Comparison of ENCODE assay signal across 9 cellular contexts in the genomic region with DNA sequence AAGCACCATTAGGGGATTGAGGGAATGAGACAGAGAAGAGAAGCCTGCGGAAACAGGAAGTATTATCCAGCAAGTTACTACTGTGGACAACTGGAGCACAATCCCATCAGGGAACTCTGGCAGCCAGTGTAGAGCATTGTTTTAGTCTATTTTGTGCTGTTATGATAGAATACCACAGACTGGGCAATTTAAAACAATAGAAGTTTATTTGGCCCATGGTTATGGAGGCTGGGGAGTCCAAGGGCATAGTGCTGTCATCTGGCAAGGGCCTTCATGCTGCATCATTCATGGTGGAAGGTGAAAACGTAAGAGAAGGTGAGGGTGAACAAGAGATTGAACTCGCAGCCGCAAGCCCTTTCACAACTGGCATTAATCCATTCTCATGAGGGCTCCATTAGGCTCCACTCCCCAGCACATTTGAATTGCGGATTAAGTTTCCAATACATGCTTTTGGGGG. TPM values are rescaled to one million over a fixed set of nuclear protein-coding genes. Genes with fewer than 3 reads are reported as not detected.
DNase-seq lines count a peak whose midpoint lies in the region; ATAC-seq and TF ChIP-seq lines count a peak whose summit lies in the region.
"Had no signal": no experiment of that assay in that cellular context is flagged by ENCODE, and none has a peak within 500 bp of the region (broad histone marks: within the 10 kb centered on the region; RNA-seq: fewer than 3 reads in every experiment).

No MANE protein-coding gene starts in this region.

- H3K27ac Mint-ChIP-seq in activated T-cell treated with anti-CD3 and anti-CD28 coated beads, Interleukin-2, amount 50 U/mL, for 24 hours: no peak overlapping the region

- no peak for TF ChIP-seq EP300 in esophagus muscularis mucosa (IDR thresholded peaks at IDR 0.05)

- no peaks in the 10 kb centered on the region for H3K36me3 ChIP-seq in DND-41 (ENCODE audit: insufficient read depth, low read length)
- H3K36me3 ChIP-seq in Panc1 (ENCODE audit: control insufficient read depth, insufficient read depth, low read length): no peaks in the 10 kb centered on the region
- no peaks in the 10 kb centered on the region for H3K36me3 ChIP-seq in esophagus muscularis mucosa

- peaks cover 34% of the 10 kb centered on the region for H3K27me3 ChIP-seq in DND-41 (ENCODE audit: insufficient read depth, low read length, poor library complexity)
- no peaks in the 10 kb centered on the region for H3K27me3 ChIP-seq in Panc1 (ENCODE audit: control insufficient read depth, insufficient read depth, low read length)
- no peaks in the 10 kb centered on the region for H3K27me3 ChIP-seq in esophagus muscularis mucosa

- H3K36me3 Mint-ChIP-seq in activated T-cell treated with anti-CD3 and anti-CD28 coated beads, Interleukin-2, amount 50 U/mL, for 24 hours (ENCODE audit: low read depth): no peaks in the 10 kb centered on the region

- ATAC-seq in DND-41 (ENCODE audit: insufficient read depth, low read depth): peak; percentile 3; the same call in 2 of the 3 replicates
- no peak for ATAC-seq in Panc1
- peak; percentile 44 for ATAC-seq in sciatic nerve
- no peak for ATAC-seq in GM18858 (IDR thresholded peaks at IDR 0.05; ENCODE audit: unreplicated experiment)

- intact Hi-C loops in Panc1 (cut with micrococcal nuclease; ENCODE audit: unreplicated experiment): no loop called here
- intact Hi-C loops in esophagus muscularis mucosa (cut with DNase I): no loop called here
- intact Hi-C loops in sciatic nerve (cut with DNase I): no loop called here

- no TSS peak for BruUV-seq in Panc1 (replicated peaks; lab: Mats Ljungman, UMichigan)

- WGBS in esophagus muscularis mucosa: 90% methylated on average over 5 of the region's 5 CpGs

- H3K4me1 Mint-ChIP-seq in activated T-cell treated with anti-CD3 and anti-CD28 coated beads, Interleukin-2, amount 50 U/mL, for 24 hours (ENCODE audit: low read depth): peaks cover 27% of the 10 kb centered on the region

- H2AFZ ChIP-seq in DND-41 (ENCODE audit: low read depth, low read length): no peak overlapping the region

- H3K27ac ChIP-seq in DND-41 (ENCODE audit: low read length) (peak overlapping the region; percentile 10; the same call in 1 of the 2 replicates), Panc1 (ENCODE audit: low read length) (peak overlapping the region; percentile 0; the same call in 1 of the 2 replicates), esophagus muscularis mucosa (replicated peaks in 1 of 4) (peak overlapping the region; percentile 61 to 79 (median 74))

- H3K9me3 ChIP-seq in DND-41 (ENCODE audit: insufficient read depth, low read length, severe bottlenecking) (no peaks in the 10 kb centered on the region), Panc1 (ENCODE audit: control insufficient read depth, insufficient read depth, low read depth, low read length) (no peaks in the 10 kb centered on the region), esophagus muscularis mucosa (no peaks in the 10 kb centered on the region)
- H3K9me3 ChIP-seq: SK-N-SH had no signal

- peaks cover 52% of the 10 kb centered on the region for H4K20me1 ChIP-seq in DND-41 (ENCODE audit: insufficient read depth, low read length)

- H3K4me2 ChIP-seq in DND-41 (ENCODE audit: insufficient read depth, low read length): peak overlapping the region; percentile 27; the same call in 1 of the 2 replicates
- H3K4me2 ChIP-seq: SK-N-SH had no signal

- CTCF ChIA-PET in Panc1 (lab: Charles Lee): no interaction called here

- POLR2A ChIA-PET in Panc1 (lab: Charles Lee): no interaction called here

- H3K9ac ChIP-seq in DND-41 (ENCODE audit: low read depth, low read length): no peak overlapping the region
- H3K9ac ChIP-seq: SK-N-SH had no signal

- TF ChIP-seq CTCF in DND-41 (IDR thresholded peaks at IDR 0.05; ENCODE audit: borderline replicate concordance, extremely low read depth, low read length, poor library complexity, severe bottlenecking) (no peak), Panc1 (IDR thresholded peaks at IDR 0.05) (no peak), esophagus muscularis mucosa (IDR thresholded peaks at IDR 0.05) (no peak)

- TF ChIP-seq POLR2A in esophagus muscularis mucosa (IDR thresholded peaks at IDR 0.05; ENCODE audit: low read depth): no peak

- in situ Hi-C loops in Panc1 (cut with HindIII; ENCODE audit: low pct_unique_long_range_greater_than_20kb, low sequenced_read_pairs): no loop called here

- H3K9me3 Mint-ChIP-seq in activated T-cell treated with anti-CD3 and anti-CD28 coated beads, Interleukin-2, amount 50 U/mL, for 24 hours: no peaks in the 10 kb centered on the region

- H3K4me1 ChIP-seq in DND-41 (ENCODE audit: insufficient read depth, low read length) (peaks cover 44% of the 10 kb centered on the region), Panc1 (ENCODE audit: control insufficient read depth, insufficient read depth, low read length) (peaks cover 7% of the 10 kb centered on the region), esophagus muscularis mucosa (peaks cover 49 to 62% (median 55%) of the 10 kb centered on the region in 4 donors)

- no peak overlapping the region for H3K4me3 Mint-ChIP-seq in activated T-cell treated with anti-CD3 and anti-CD28 coated beads, Interleukin-2, amount 50 U/mL, for 24 hours

- peaks cover 57% of the 10 kb centered on the region for H3K27me3 Mint-ChIP-seq in activated T-cell treated with anti-CD3 and anti-CD28 coated beads, Interleukin-2, amount 50 U/mL, for 24 hours

- DNase-seq in DND-41 (no peak), Panc1 (ENCODE audit: low read depth, low spot score) (no peak), esophagus muscularis mucosa (ENCODE audit: extremely low spot score) (no peak), sciatic nerve (ENCODE audit: low spot score) (no peak), dedifferentiated amniotic fluid mesenchymal stem cell (ENCODE audit: extremely low spot score) (no peak), DMS153 (lab: John Stamatoyannopoulos, UW) (no peak)
- DNase-seq in activated T-cell treated with anti-CD3 and anti-CD28 coated beads, Interleukin-2, amount 50 U/mL, for 24 hours: no peak
- DNase-seq: SK-N-SH had no signal

- H3K4me3 ChIP-seq in DND-41 (ENCODE audit: low read depth in 1 of 2, low read length in 2 of 2) (no peak overlapping the region), Panc1 (ENCODE audit: low read depth in 2 of 2, low read length in 2 of 2) (no peak overlapping the region), esophagus muscularis mucosa (no peak overlapping the region)

- H3K79me2 ChIP-seq in DND-41 (ENCODE audit: insufficient read depth, low read length): no peaks in the 10 kb centered on the region

RNA-seq across cellular contexts. Expression of a gene that starts 43.5 kb away (rescaled TPM):
- total RNA-seq in Panc1 (2021; ENCODE audit: unreplicated experiment): 6.7 TPM
- polyA plus RNA-seq in Panc1 (2012; ENCODE audit: insufficient read length): 4.6 TPM
- total RNA-seq in esophagus muscularis mucosa: 1 to 10 TPM; 7.5 to 9.0 (median 7.5) TPM
- total RNA-seq in sciatic nerve: 14.4 TPM

RNA-seq across cellular contexts. Expression of a gene that starts 55.5 kb away (rescaled TPM):
- 40.0 TPM for total RNA-seq in Panc1 (2021; ENCODE audit: unreplicated experiment)
- polyA plus RNA-seq in Panc1 (2012; ENCODE audit: insufficient read length): 29.8 TPM
- 10 to 100 TPM; 23.3 to 51.2 (median 37.1) TPM for total RNA-seq in esophagus muscularis mucosa
- total RNA-seq in sciatic nerve: 36.0 TPM

Comparison
In these comparisons a context has a peak if more than half of its experiments do, and no peak if none do; other contexts are left out.
1. ATAC-seq: peak in DND-41 (single experiment) and sciatic nerve (single experiment); none in Panc1 (single experiment) and GM18858 (single experiment).
2. H3K27ac ChIP-seq: peak in every context shown above with its lines; median percentile 74 in esophagus muscularis mucosa; 10 in DND-41; 0 in Panc1.